14 cellular contexts compared by ENCODE assay signal in the genomic region with DNA sequence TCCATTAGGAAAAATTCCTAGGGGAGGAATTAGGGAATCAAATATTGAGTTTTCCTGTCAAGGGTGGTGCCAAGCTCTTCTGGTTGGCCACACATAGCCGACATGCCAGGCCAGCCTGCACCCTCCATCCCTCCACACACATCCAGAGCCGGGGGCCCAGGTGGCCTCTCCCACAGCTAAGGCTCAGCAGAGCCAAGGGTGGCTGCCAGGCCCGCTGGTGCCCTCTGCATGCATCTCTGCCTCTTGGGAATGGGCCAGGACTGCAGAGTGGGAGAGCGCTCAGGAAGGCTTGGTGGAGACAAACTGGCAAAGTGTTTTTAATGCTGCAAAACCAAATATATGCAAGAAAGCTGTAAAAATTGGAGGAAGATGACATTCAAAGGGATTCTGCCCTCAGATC. TPM values are rescaled to one million over a fixed set of nuclear protein-coding genes. Genes with fewer than 3 reads are reported as not detected.
A peak's percentile ranks its signal among the peaks of the same experiment; 100 is the strongest.
DNase-seq lines count a peak whose midpoint lies in the region; ATAC-seq and TF ChIP-seq lines count a peak whose summit lies in the region.
"Had no signal": no experiment of that assay in that cellular context is flagged by ENCODE, and none has a peak within 500 bp of the region (broad histone marks: within the 10 kb centered on the region; RNA-seq: fewer than 3 reads in every experiment).

No MANE protein-coding gene starts in this region.

- ATAC-seq in HG03135 (IDR thresholded peaks at IDR 0.05; ENCODE audit: unreplicated experiment): no peak
- ATAC-seq: left colon; natural killer cell treated with Interleukin-12 subunit alpha and Interleukin-12 subunit beta and Interleukin-15 and Interleukin-18, amount 100 ng/mL, for 72 hours; right lobe of liver; stimulated activated naive CD8-positive, alpha-beta T cell treated with anti-CD3 and anti-CD28 coated beads, Interleukin-15, amount 100 ng/mL, for 72 hours had no signal

- peak overlapping the region; percentile 65; the same call in 1 of the 2 replicates for H3K27ac ChIP-seq in GM23248
- H3K27ac ChIP-seq in coronary artery: no peak overlapping the region
- H3K27ac ChIP-seq: brain microvascular endothelial cell, right lobe of liver had no signal

- no peaks in the 10 kb centered on the region for H3K79me2 ChIP-seq in GM23248 (ENCODE audit: insufficient read depth)

- TF ChIP-seq CTCF in coronary artery (IDR thresholded peaks at IDR 0.05) (no peak), GM13976 (IDR thresholded peaks at IDR 0.05; ENCODE audit: borderline replicate concordance, control extremely low read depth, extremely low read depth, insufficient read depth, missing control alignments) (no peak)

- H3K36me3 ChIP-seq in GM23248 (ENCODE audit: low read depth): no peaks in the 10 kb centered on the region
- H3K36me3 ChIP-seq: brain microvascular endothelial cell, right lobe of liver had no signal

- H3K4me2 ChIP-seq in GM23248 (ENCODE audit: unreplicated experiment): no peak overlapping the region

- in situ Hi-C loops in GM23248 (cut with MboI): no loop called here
- in situ Hi-C loops in GM13976 (cut with MboI; ENCODE audit: low sequenced_read_pairs, unreplicated experiment): no loop called here

- peak; percentile 21 for DNase-seq in GM23248
- peak; percentile 76 for DNase-seq in NCI-H1694 (lab: John Stamatoyannopoulos, UW)
- DNase-seq in coronary artery (ENCODE audit: low spot score): peak; percentile 52
- DNase-seq in posterior vena cava (ENCODE audit: low spot score): peak; percentile 71
- DNase-seq in GM19240 (ENCODE audit: insufficient read length, low spot score): no peak
- DNase-seq in GM13976 (ENCODE audit: low spot score): no peak
- DNase-seq: activated CD4-positive, alpha-beta T cell treated with anti-CD3 and anti-CD28 coated beads, Interleukin-2, amount 10 ng/mL, durations not matched to agents 24 days and 14 days; activated effector memory CD4-positive, alpha-beta T cell treated with Interleukin-2 at 50 U/mL for 16 hours; brain microvascular endothelial cell; left colon; right lobe of liver; stimulated activated naive CD8-positive, alpha-beta T cell treated with anti-CD3 and anti-CD28 coated beads, Interleukin-15, amount 100 ng/mL, for 72 hours had no signal

- 71 to 73% methylated on average over 4 of the region's 4 CpGs for WGBS in GM23248 (ENCODE audit: low coverage in 1 of 2, low lambda C conversion rate in 2 of 2, missing lambda C conversion rate in 2 of 2), 2 experiments

- intact Hi-C loops in posterior vena cava (cut with DNase I): no loop called here

- H4K20me1 ChIP-seq in GM23248 (ENCODE audit: insufficient read depth): no peaks in the 10 kb centered on the region

- H3F3A ChIP-seq in GM23248 (ENCODE audit: insufficient read depth): peaks cover 60% of the 10 kb centered on the region

- H3K9ac ChIP-seq in GM23248: no peak overlapping the region

- H3K4me1 ChIP-seq in GM23248 (ENCODE audit: insufficient read depth): peaks cover 50% of the 10 kb centered on the region
- H3K4me1 ChIP-seq: right lobe of liver had no signal

- no peaks in the 10 kb centered on the region for H3K9me2 ChIP-seq in GM23248 (ENCODE audit: insufficient read depth)

- no peaks in the 10 kb centered on the region for H3K9me3 ChIP-seq in GM23248 (ENCODE audit: low read depth)
- H3K9me3 ChIP-seq: right lobe of liver had no signal

- H3K27me3 ChIP-seq in GM23248 (replicated peaks; ENCODE audit: insufficient read depth): no peaks in the 10 kb centered on the region
- H3K27me3 ChIP-seq: brain microvascular endothelial cell, right lobe of liver had no signal

- H2AFZ ChIP-seq in GM23248: no peak overlapping the region

- no peak overlapping the region for H3K4me3 ChIP-seq in GM23248
- no peak overlapping the region for H3K4me3 ChIP-seq in coronary artery
- H3K4me3 ChIP-seq: right lobe of liver had no signal

RNA-seq across cellular contexts. Expression of gene GAS6, which starts 42.7 kb away (rescaled TPM):
- 998 and 1,035 TPM in 2 replicates for total RNA-seq in GM23248 (2014; rRNA removed; shearing (Covaris generic))
- polyA plus RNA-seq in GM23248 (2016; fragmentation: Nextera tagmentation; extraction: Ambion mirVana): 822 and 865 TPM in 2 replicates
- 100 to 1,000 TPM; 201 to 215 TPM for total RNA-seq in posterior vena cava

Comparison
In these comparisons a context has a peak if more than half of its experiments do, and no peak if none do; other contexts are left out.
1. DNase-seq: peak in GM23248 (single experiment), NCI-H1694 (single experiment), coronary artery (single experiment) and posterior vena cava (single experiment); none in GM19240 (single experiment) and GM13976 (single experiment).